In the genomic region with DNA sequence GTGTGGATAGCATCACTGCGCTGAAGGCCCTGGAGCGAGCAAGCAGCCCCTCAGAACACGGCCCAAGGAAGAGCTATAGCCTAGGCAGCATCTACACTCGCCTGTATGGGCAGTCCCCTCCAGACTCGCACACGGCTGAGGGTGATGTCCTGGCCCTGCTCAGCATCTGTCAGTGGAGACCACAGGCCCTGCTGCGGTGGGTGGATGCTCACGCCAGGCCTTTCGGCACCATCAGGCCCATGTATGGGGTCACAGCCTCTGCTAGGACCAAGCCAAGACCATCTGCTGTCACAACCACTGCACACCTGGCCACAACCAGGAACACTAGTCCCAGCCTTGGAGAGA, we compare ENCODE assay signal across 9 cellular contexts. TPM values are rescaled to one million over a fixed set of nuclear protein-coding genes. Genes with fewer than 3 reads are reported as not detected.
A peak's percentile ranks its signal among the peaks of the same experiment; 100 is the strongest.
DNase-seq lines count a peak whose midpoint lies in the region; ATAC-seq and TF ChIP-seq lines count a peak whose summit lies in the region.
"Had no signal": no experiment of that assay in that cellular context is flagged by ENCODE, and none has a peak within 500 bp of the region (broad histone marks: within the 10 kb centered on the region; RNA-seq: fewer than 3 reads in every experiment).

No MANE protein-coding gene starts in this region.

- peak overlapping the region; percentile 95 to 100 (median 97) for H3K27ac Mint-ChIP-seq in brain

- no peak for DNase-seq in right atrium auricular region (ENCODE audit: low spot score)
- no peak for DNase-seq in Right ventricle myocardium inferior (ENCODE audit: missing footprints)
- DNase-seq in aorta: no peak
- no peak for DNase-seq in HCEC 1CT
- DNase-seq in mesenteric fat pad (ENCODE audit: low spot score): no peak
- DNase-seq: KG1 had no signal

- no peak for ATAC-seq in Right ventricle myocardium inferior
- ATAC-seq in aorta (ENCODE audit: low FRiP score): no peak
- ATAC-seq in HG03196 (IDR thresholded peaks at IDR 0.05; ENCODE audit: unreplicated experiment): no peak

- H3K4me1 ChIP-seq in right atrium auricular region (peaks cover 0 to 74% of the 10 kb centered on the region in 2 donors), muscle layer of duodenum (ENCODE audit: control insufficient read depth in 1 of 2, insufficient read depth in 2 of 2, low read length in 2 of 2) (peaks cover 27 to 67% of the 10 kb centered on the region in 2 donors), aorta (ENCODE audit: control insufficient read depth in 1 of 2, insufficient read depth in 2 of 2, low read length in 2 of 2) (no peaks in the 10 kb centered on the region)

- H3K4me3 ChIP-seq in right atrium auricular region (peak overlapping the region; percentile 55 to 57), muscle layer of duodenum (ENCODE audit: low read depth in 1 of 2, low read length in 2 of 2) (peak overlapping the region; percentile 68 to 80), aorta (ENCODE audit: low read length in 2 of 2) (no peak overlapping the region)

- TF ChIP-seq CTCF in right atrium auricular region (IDR thresholded peaks at IDR 0.05) (no peak), brain (conservative IDR thresholded peaks at IDR 0.05) (no peak)

- H3K4me1 Mint-ChIP-seq in brain: peaks cover 69% of the 10 kb centered on the region

- H3K9me3 ChIP-seq in right atrium auricular region (no peaks in the 10 kb centered on the region), muscle layer of duodenum (ENCODE audit: control insufficient read depth in 1 of 2, low read length in 2 of 2) (no peaks in the 10 kb centered on the region), aorta (ENCODE audit: control insufficient read depth, low read length) (no peaks in the 10 kb centered on the region)

- H3K4me3 Mint-ChIP-seq in brain: peak overlapping the region; percentile 60 to 84 (median 64)

- H3K9me3 Mint-ChIP-seq in brain: no peaks in the 10 kb centered on the region

- peaks cover 3% of the 10 kb centered on the region for H3K27me3 Mint-ChIP-seq in brain

- H3K27ac ChIP-seq in right atrium auricular region (peak overlapping the region; percentile 96 to 98), muscle layer of duodenum (ENCODE audit: low read length) (peak overlapping the region; percentile 99), aorta (ENCODE audit: low read depth in 1 of 2, low read length in 2 of 2) (peak overlapping the region; percentile 12 to 94)

- no peaks in the 10 kb centered on the region for H3K27me3 ChIP-seq in right atrium auricular region
- no peaks in the 10 kb centered on the region for H3K27me3 ChIP-seq in muscle layer of duodenum (ENCODE audit: low read depth, low read length)
- H3K27me3 ChIP-seq in aorta (ENCODE audit: control insufficient read depth in 1 of 2, insufficient read depth in 2 of 2, low read length in 1 of 2): no peaks in the 10 kb centered on the region

- intact Hi-C loops in Right ventricle myocardium inferior (cut with DNase I): no loop called here
- intact Hi-C loops in aorta (cut with DNase I): loop anchor here (5.0 to 10.0 kb wide), 3 partner anchors 35 to 220 kb away; a partner anchor contains a TSS

- WGBS in aorta, 2 donors: 62 to 69% methylated on average over 9 of the region's 9 CpGs

- H3K36me3 Mint-ChIP-seq in brain: peaks cover 15% of the 10 kb centered on the region

- H3K36me3 ChIP-seq in right atrium auricular region (peaks cover 32% of the 10 kb centered on the region), muscle layer of duodenum (ENCODE audit: control insufficient read depth in 1 of 2, insufficient read depth in 2 of 2, low read length in 2 of 2) (peaks cover 20 to 41% of the 10 kb centered on the region in 2 donors), aorta (ENCODE audit: control insufficient read depth in 1 of 2, insufficient read depth in 2 of 2, low read length in 1 of 2) (no peaks in the 10 kb centered on the region)

RNA-seq across cellular contexts. Expression of a gene that starts 20.5 kb away (rescaled TPM):
- total RNA-seq in right atrium auricular region (1 to 10 TPM; 2.0 to 3.1 TPM), Right ventricle myocardium inferior (3.2 TPM), aorta (1 to 10 TPM; 5.0 to 6.3 TPM), mesenteric fat pad (7.2 TPM)
- polyA plus RNA-seq in brain (ENCODE audit: insufficient read depth, low read depth, low replicate concordance) (5.9 TPM), aorta (1 to 10 TPM; 4.0 to 7.5 TPM)

RNA-seq across cellular contexts. Expression of a gene that starts 27.0 kb away (rescaled TPM):
- total RNA-seq in right atrium auricular region (100 to 1,000 TPM; 194 to 286 TPM), Right ventricle myocardium inferior (251 TPM), aorta (100 to 1,000 TPM; 114 to 128 TPM), mesenteric fat pad (144 TPM)
- polyA plus RNA-seq in brain (ENCODE audit: insufficient read depth, low read depth, low replicate concordance) (232 TPM), aorta (100 to 1,000 TPM; 302 to 686 TPM)

RNA-seq across cellular contexts. Expression of a gene that starts 27.2 kb away (rescaled TPM):
- total RNA-seq in right atrium auricular region (1 to 10 TPM; 8.4 to 9.2 TPM), Right ventricle myocardium inferior (13.3 TPM), aorta (1 to 10 TPM; 6.4 to 6.7 TPM), mesenteric fat pad (11.6 TPM)
- polyA plus RNA-seq in brain (ENCODE audit: insufficient read depth, low read depth, low replicate concordance) (11.4 TPM), aorta (10 to 100 TPM in 1 of 2 donors, 1 to 10 TPM in 1; 9.5 to 12.7 TPM)

RNA-seq across cellular contexts. Expression of a gene that starts 36.9 kb away (rescaled TPM):
- 100 to 1,000 TPM in 1 of 2 donors, 10 to 100 TPM in 1; 66.9 to 120 TPM for total RNA-seq in right atrium auricular region
- 57.3 TPM for total RNA-seq in Right ventricle myocardium inferior
- polyA plus RNA-seq in brain (ENCODE audit: insufficient read depth, low read depth, low replicate concordance): 109 TPM
- 100 to 1,000 TPM; 170 to 183 TPM for total RNA-seq in aorta
- 100 to 1,000 TPM in 1 of 2 donors, 10 to 100 TPM in 1; 64.2 to 113 TPM for polyA plus RNA-seq in aorta
- total RNA-seq in mesenteric fat pad: 170 TPM

RNA-seq across cellular contexts. Expression of a gene that starts 37.2 kb away (rescaled TPM):
- total RNA-seq in right atrium auricular region (10 to 100 TPM; 69.4 to 73.0 TPM), Right ventricle myocardium inferior (45.4 TPM), aorta (100 to 1,000 TPM in 1 of 2 donors, 10 to 100 TPM in 1; 69.9 to 115 TPM), mesenteric fat pad (40.0 TPM)
- polyA plus RNA-seq in brain (ENCODE audit: insufficient read depth, low read depth, low replicate concordance) (70.1 TPM), aorta (100 to 1,000 TPM in 1 of 2 donors, 10 to 100 TPM in 1; 26.3 to 235 TPM)

Comparison
In these comparisons a context has a peak if more than half of its experiments do, and no peak if none do; other contexts are left out.
1. H3K4me3 ChIP-seq: peak in right atrium auricular region (2 of 2) and muscle layer of duodenum (2 of 2); none in aorta (0 of 2).
2. Peak in every context shown above with its lines, with median percentiles within 50 percentile points of each other: H3K27ac ChIP-seq.